In genomic region chr10:7763929-7764328, GRCh38 we compare ENCODE assay signal across 17 cellular contexts. TPM values are rescaled to one million over a fixed set of nuclear protein-coding genes. Genes with fewer than 3 reads are reported as not detected.
DNase-seq lines count a peak whose midpoint lies in the region; ATAC-seq and TF ChIP-seq lines count a peak whose summit lies in the region.
"Had no signal": no experiment of that assay in that cellular context is flagged by ENCODE, and none has a peak within 500 bp of the region (broad histone marks: within the 10 kb centered on the region; RNA-seq: fewer than 3 reads in every experiment).

No MANE protein-coding gene starts in this region.

- H3K4me1 Mint-ChIP-seq in mesothelial cell of epicardium = peaks cover 16% of the 10 kb centered on the region
- peaks cover 2% of the 10 kb centered on the region for H3K4me1 Mint-ChIP-seq in activated CD4-positive, alpha-beta T cell treated with anti-CD3 and anti-CD28 coated beads, Interleukin-2, amount 10 ng/mL, durations not matched to agents 7 days and 5 days

- peaks cover 0 to 100% (median 100%) of the 10 kb centered on the region in 9 donors for H3K36me3 ChIP-seq in heart left ventricle

- H3K9me3 ChIP-seq in heart left ventricle = no peaks in the 10 kb centered on the region
- H3K9me3 ChIP-seq: SJSA1 had no signal

- POLR2A ChIA-PET in activated CD4-positive, alpha-beta T cell treated with anti-CD3 and anti-CD28 coated beads, Interleukin-2, amount 10 ng/mL, durations not matched to agents 7 days and 5 days (lab: Charles Lee) = no interaction called here

- peaks cover 0 to 7% (median 0%) of the 10 kb centered on the region in 12 donors for H3K4me1 ChIP-seq in heart left ventricle
- H3K4me1 ChIP-seq: SJSA1 had no signal

- intact Hi-C loops in heart left ventricle (cut with DNase I) = no loop called here

- WGBS in heart left ventricle, 4 donors = 65 to 73% (median 69%) methylated on average over 5 of the region's 5 CpGs

- peaks cover 39% of the 10 kb centered on the region for H3K36me3 Mint-ChIP-seq in mesothelial cell of epicardium
- H3K36me3 Mint-ChIP-seq in activated CD4-positive, alpha-beta T cell treated with anti-CD3 and anti-CD28 coated beads, Interleukin-2, amount 10 ng/mL, durations not matched to agents 7 days and 5 days (ENCODE audit: low read depth) = peaks cover 52% of the 10 kb centered on the region

- CTCF ChIA-PET in activated CD4-positive, alpha-beta T cell treated with anti-CD3 and anti-CD28 coated beads, Interleukin-2, amount 10 ng/mL, durations not matched to agents 7 days and 5 days (lab: Charles Lee) = interaction anchor here (1.0 kb wide), 1 partner anchor 48 kb away, joined by 3 read pairs; no protein-coding TSS in a partner anchor

- peak overlapping the region; percentile 40 for H3K27ac Mint-ChIP-seq in mesothelial cell of epicardium
- H3K27ac Mint-ChIP-seq in activated CD4-positive, alpha-beta T cell treated with anti-CD3 and anti-CD28 coated beads, Interleukin-2, amount 10 ng/mL, durations not matched to agents 7 days and 5 days = no peak overlapping the region
- H3K27ac Mint-ChIP-seq: CD4-positive, CD25-positive, alpha-beta regulatory T cell; HFFc6 had no signal

- H3K27me3 Mint-ChIP-seq in mesothelial cell of epicardium (ENCODE audit: low read depth) = no peaks in the 10 kb centered on the region
- no peaks in the 10 kb centered on the region for H3K27me3 Mint-ChIP-seq in activated CD4-positive, alpha-beta T cell treated with anti-CD3 and anti-CD28 coated beads, Interleukin-2, amount 10 ng/mL, durations not matched to agents 7 days and 5 days
- H3K27me3 Mint-ChIP-seq: CD4-positive, CD25-positive, alpha-beta regulatory T cell had no signal

- peak overlapping the region; percentile 6 for H3K4me3 ChIP-seq in coronary artery
- H3K4me3 ChIP-seq in heart left ventricle = no peak overlapping the region
- H3K4me3 ChIP-seq: SJSA1 had no signal

- no peak for ATAC-seq in heart left ventricle

- H3K4me3 Mint-ChIP-seq in mesothelial cell of epicardium = no peak overlapping the region
- no peak overlapping the region for H3K4me3 Mint-ChIP-seq in activated CD4-positive, alpha-beta T cell treated with anti-CD3 and anti-CD28 coated beads, Interleukin-2, amount 10 ng/mL, durations not matched to agents 7 days and 5 days
- H3K4me3 Mint-ChIP-seq: CD4-positive, CD25-positive, alpha-beta regulatory T cell; HFFc6 had no signal

- no peaks in the 10 kb centered on the region for H3K9me3 Mint-ChIP-seq in mesothelial cell of epicardium
- no peaks in the 10 kb centered on the region for H3K9me3 Mint-ChIP-seq in activated CD4-positive, alpha-beta T cell treated with anti-CD3 and anti-CD28 coated beads, Interleukin-2, amount 10 ng/mL, durations not matched to agents 7 days and 5 days
- H3K9me3 Mint-ChIP-seq: CD4-positive, CD25-positive, alpha-beta regulatory T cell; HFFc6 had no signal

- TF ChIP-seq POLR2A in heart left ventricle (IDR thresholded peaks at IDR 0.05) = no peak

- DNase-seq in GF-D8 (lab: John Stamatoyannopoulos, UW) (peak; percentile 85), SK-MEL-5 (ENCODE audit: low read depth, low spot score) (peak; percentile 30), coronary artery (ENCODE audit: low spot score) (no peak), mesothelial cell of epicardium (ENCODE audit: low spot score in 2 of 2, unreplicated experiment in 2 of 2) (no peak), NCI-H345 (lab: John Stamatoyannopoulos, UW) (no peak), heart left ventricle (no peak)
- DNase-seq in activated CD4-positive, alpha-beta T cell treated with anti-CD3 and anti-CD28 coated beads, Interleukin-2, amount 10 ng/mL, durations not matched to agents 7 days and 5 days = no peak
- DNase-seq: CD4-positive, CD25-positive, alpha-beta regulatory T cell; EL; HFFc6; Karpas-422; MM.1S; NCI-H1417; NCI-H2081; NCI-H510A; NCI-H774 had no signal

- H3K27me3 ChIP-seq in heart left ventricle = no peaks in the 10 kb centered on the region
- H3K27me3 ChIP-seq: SJSA1 had no signal

- in situ Hi-C loops in SK-MEL-5 (cut with HindIII; ENCODE audit: low pct_unique_long_range_greater_than_20kb, low sequenced_read_pairs) = no loop called here

- TF ChIP-seq CTCF in coronary artery (IDR thresholded peaks at IDR 0.05) (no peak), mesothelial cell of epicardium (IDR thresholded peaks at IDR 0.05; ENCODE audit: unreplicated experiment) (no peak), heart left ventricle (IDR thresholded peaks at IDR 0.05) (no peak)

- H3K27ac ChIP-seq in coronary artery (no peak overlapping the region), heart left ventricle (peak overlapping the region in 1 of 12 donors; percentile 54)
- H3K27ac ChIP-seq: SJSA1 had no signal

RNA-seq across cellular contexts. Expression of gene KIN, which starts 23.9 kb away (rescaled TPM):
- 73.9 and 74.0 TPM in 2 replicates for total RNA-seq in SK-MEL-5 (2014; rRNA removed; shearing (Covaris generic))
- polyA plus RNA-seq in SK-MEL-5 (2015; cell fraction: cytosol; rRNA removed) = 22.2 and 27.8 TPM in 2 replicates
- 43.4 and 49.4 TPM in 2 replicates for polyA plus RNA-seq in SK-MEL-5 (2015; cell fraction: nucleus; rRNA removed)
- total RNA-seq in mesothelial cell of epicardium = 17.5 to 19.9 TPM (median 19.2 TPM) in 3 replicates
- total RNA-seq in activated CD4-positive, alpha-beta T cell treated with anti-CD3 and anti-CD28 coated beads, Interleukin-2, amount 10 ng/mL, durations not matched to agents 7 days and 5 days = 10 to 100 TPM; 12.9 to 14.8 TPM
- total RNA-seq in heart left ventricle = 10 to 100 TPM in 1 of 9 donors, 1 to 10 TPM in 8; 2.5 to 10.7 (median 5.7) TPM
- polyA plus RNA-seq in heart left ventricle = 1 to 10 TPM; 5.5 to 8.1 TPM

RNA-seq across cellular contexts. Expression of gene ATP5F1C, which starts 24.0 kb away (rescaled TPM):
- total RNA-seq in SK-MEL-5 (2014; rRNA removed; shearing (Covaris generic)) = 363 and 364 TPM in 2 replicates
- polyA plus RNA-seq in SK-MEL-5 (2015; cell fraction: cytosol; rRNA removed) = 206 and 259 TPM in 2 replicates
- 152 and 166 TPM in 2 replicates for polyA plus RNA-seq in SK-MEL-5 (2015; cell fraction: nucleus; rRNA removed)
- total RNA-seq in mesothelial cell of epicardium (178 to 186 TPM (median 184 TPM) in 3 replicates), heart left ventricle (1,000 to 10,000 TPM in 1 of 9 donors, 100 to 1,000 TPM in 8; 492 to 1,259 (median 784) TPM)
- total RNA-seq in activated CD4-positive, alpha-beta T cell treated with anti-CD3 and anti-CD28 coated beads, Interleukin-2, amount 10 ng/mL, durations not matched to agents 7 days and 5 days = 100 to 1,000 TPM; 256 to 286 TPM
- polyA plus RNA-seq in heart left ventricle = 1,000 to 10,000 TPM in 1 of 2 donors, 100 to 1,000 TPM in 1; 963 to 1,062 TPM

RNA-seq across cellular contexts. Expression of gene TAF3, which starts 54.4 kb away (rescaled TPM):
- 0.98 and 1.3 TPM in 2 replicates for total RNA-seq in SK-MEL-5 (2014; rRNA removed; shearing (Covaris generic))
- polyA plus RNA-seq in SK-MEL-5 (2015; cell fraction: cytosol; rRNA removed) = 5.4 and 6.2 TPM in 2 replicates
- 1.1 and 1.7 TPM in 2 replicates for polyA plus RNA-seq in SK-MEL-5 (2015; cell fraction: nucleus; rRNA removed)
- total RNA-seq in mesothelial cell of epicardium = 8.4 to 8.9 TPM (median 8.5 TPM) in 3 replicates
- total RNA-seq in activated CD4-positive, alpha-beta T cell treated with anti-CD3 and anti-CD28 coated beads, Interleukin-2, amount 10 ng/mL, durations not matched to agents 7 days and 5 days = 10 to 100 TPM; 13.9 to 16.4 TPM
- total RNA-seq in heart left ventricle = 10 to 100 TPM in 6 of 9 donors, 1 to 10 TPM in 3; 5.9 to 14.0 (median 12.4) TPM
- 1 to 10 TPM; 5.7 to 6.8 TPM for polyA plus RNA-seq in heart left ventricle

Comparison
In these comparisons a context has a peak if more than half of its experiments do, and no peak if none do; other contexts are left out.
1. DNase-seq: peak in GF-D8 (single experiment) and SK-MEL-5 (single experiment); none in coronary artery (single experiment), mesothelial cell of epicardium (0 of 2), NCI-H345 (single experiment), activated CD4-positive, alpha-beta T cell treated with anti-CD3 and anti-CD28 coated beads, Interleukin-2, amount 10 ng/mL, durations not matched to agents 7 days and 5 days (single experiment) and heart left ventricle (0 of 5).